Comparison of ENCODE assay signal across 8 cellular contexts in genomic region chr22:26483439-26484359, GRCh38. TPM values are rescaled to one million over a fixed set of nuclear protein-coding genes. Genes with fewer than 3 reads are reported as not detected.
DNase-seq lines count a peak whose midpoint lies in the region; ATAC-seq and TF ChIP-seq lines count a peak whose summit lies in the region.

HPS4 (minus strand) TSS chr22:26483783; CDS start chr22:26481762, 2,021 bp downstream.
SRRD (plus strand) TSS chr22:26483877; CDS start chr22:26483891, 14 bp downstream.

- DNase-seq in Caki2 (ENCODE audit: low read depth) (peak; percentile 93), activated T-cell treated with anti-CD3 and anti-CD28 coated beads for 24 hours (ENCODE audit: low read depth) (peak; percentile 89), epithelial cell of proximal tubule (ENCODE audit: low read depth) (no peak), mucosa of gallbladder (ENCODE audit: low spot score) (peak; percentile 92)
- DNase-seq in stimulated activated CD8-positive, alpha-beta memory T cell treated with anti-CD3 and anti-CD28 coated beads, Interleukin-4, amount 100 ng/mL, for 4 hours (ENCODE audit: low read depth in 2 of 2, low spot score in 1 of 2) = peak; percentile 80 to 83

- peaks cover 25% of the 10 kb centered on the region for H3K4me1 ChIP-seq in HUES64 (ENCODE audit: insufficient read depth, low read length)
- H3K4me1 ChIP-seq in OCI-LY3 (ENCODE audit: low read length) = peaks cover 53% of the 10 kb centered on the region

- 0 out of 2 replicates have a peak, but pooled peaks cover 4% of the 10 kb centered on the region for H4K20me1 ChIP-seq in OCI-LY3 (ENCODE audit: insufficient read depth, low read length)

- H3K4me3 ChIP-seq in HUES64 (ENCODE audit: low read length) (peak within 1 kb of the TSS; percentile 87), OCI-LY3 (ENCODE audit: low read length) (peak within 1 kb of the TSS; percentile 87), epithelial cell of proximal tubule (ENCODE audit: low read depth, low read length) (peak within 1 kb of the TSS; percentile 94)

- peaks cover 44% of the 10 kb centered on the region for H3K36me3 ChIP-seq in HUES64 (ENCODE audit: insufficient read depth, low read length)
- peaks cover 21% of the 10 kb centered on the region for H3K36me3 ChIP-seq in OCI-LY3 (replicated peaks; ENCODE audit: low read depth, low read length)

- H3K27ac ChIP-seq in HUES64 (ENCODE audit: low read depth, low read length) = peak within 1 kb of the TSS; percentile 94
- peak within 1 kb of the TSS; percentile 65 for H3K27ac ChIP-seq in OCI-LY3 (ENCODE audit: low read length)

- H3K27me3 ChIP-seq in HUES64 (ENCODE audit: insufficient read depth, low read length) (no peaks in the 10 kb centered on the region), OCI-LY3 (ENCODE audit: low read depth, low read length) (no peaks in the 10 kb centered on the region)

- H3K9ac ChIP-seq in HUES64 (ENCODE audit: low read depth, low read length) (peak within 1 kb of the TSS; percentile 92), OCI-LY3 (ENCODE audit: low read length) (peak within 1 kb of the TSS; percentile 87)

- TF ChIP-seq CTCF in OCI-LY3 (IDR thresholded peaks at IDR 0.05; ENCODE audit: low read depth, low read length) (no peak), epithelial cell of proximal tubule (conservative IDR thresholded peaks at IDR 0.05; ENCODE audit: low read depth, low read length) (no peak)

- in situ Hi-C loops in Caki2 (cut with HindIII; ENCODE audit: low pct_unique_long_range_greater_than_20kb, low sequenced_read_pairs) = no loop called here

- peak within 1 kb of the TSS; percentile 68 for H2AFZ ChIP-seq in OCI-LY3 (ENCODE audit: low read depth, low read length)

- ATAC-seq in GM21447 (IDR thresholded peaks at IDR 0.05; ENCODE audit: unreplicated experiment) = peak; percentile 49

- 1% methylated on average over 85 of the region's 85 CpGs for WGBS in HUES64

- peak within 1 kb of the TSS; percentile 96 for H3K4me2 ChIP-seq in OCI-LY3 (ENCODE audit: low read length)

- peaks cover 63% of the 10 kb centered on the region for H3K79me2 ChIP-seq in OCI-LY3 (ENCODE audit: low read length)

- H3K9me3 ChIP-seq in HUES64 (ENCODE audit: insufficient read depth, low read depth, low read length) (no peaks in the 10 kb centered on the region), OCI-LY3 (ENCODE audit: insufficient read depth, low read length) (no peaks in the 10 kb centered on the region)

RNA-seq across cellular contexts. Expression of gene HPS4, which starts in this region (rescaled TPM):
- 43.8 and 87.4 TPM in 2 replicates for total RNA-seq in Caki2 (2014; rRNA removed; shearing (Covaris generic); ENCODE audit: low replicate concordance)
- polyA plus RNA-seq in HUES64 (2013, experiment 1 of 2) = 23.6 TPM
- polyA plus RNA-seq in HUES64 (2013, experiment 2 of 2) = 24.5 TPM
- total RNA-seq in epithelial cell of proximal tubule = 26.0 and 35.3 TPM in 2 replicates
- 28.3 TPM for total RNA-seq in mucosa of gallbladder

RNA-seq across cellular contexts. Expression of gene SRRD, which starts in this region (rescaled TPM):
- total RNA-seq in Caki2 (2014; rRNA removed; shearing (Covaris generic); ENCODE audit: low replicate concordance) = 38.6 and 41.7 TPM in 2 replicates
- 26.1 TPM for polyA plus RNA-seq in HUES64 (2013, experiment 1 of 2)
- polyA plus RNA-seq in HUES64 (2013, experiment 2 of 2) = 19.8 TPM
- total RNA-seq in epithelial cell of proximal tubule (17.1 and 34.1 TPM in 2 replicates), mucosa of gallbladder (18.4 TPM)
